In the genomic region with DNA sequence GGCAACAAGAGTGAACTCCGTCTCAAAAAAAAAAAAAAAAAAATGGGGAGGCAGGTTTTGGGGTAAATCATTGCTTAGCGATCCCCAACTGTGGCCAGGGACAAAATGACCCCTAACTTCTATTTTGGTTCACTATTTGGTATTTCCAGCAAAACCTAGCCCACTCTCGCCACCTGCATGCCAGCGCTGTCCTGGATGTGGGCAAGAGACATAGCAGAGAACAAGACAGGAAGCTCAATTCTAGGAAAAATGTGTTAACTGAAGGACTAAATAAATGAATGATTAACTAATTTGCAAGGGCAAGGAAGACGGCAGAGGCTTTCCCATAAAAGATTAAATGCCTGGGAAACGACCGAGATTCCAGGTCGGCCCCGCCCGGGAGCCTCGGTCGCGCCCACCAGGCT, we compare ENCODE assay signal across 8 cellular contexts. TPM values are rescaled to one million over a fixed set of nuclear protein-coding genes. Genes with fewer than 3 reads are reported as not detected.
DNase-seq lines count a peak whose midpoint lies in the region; ATAC-seq, FAIRE-seq and TF ChIP-seq lines count a peak whose summit lies in the region.

No MANE protein-coding gene starts in this region.

- no peak for DNase-seq in astrocyte of the spinal cord (ENCODE audit: low read depth, low spot score)
- DNase-seq in HepG2 (ENCODE audit: low spot score): no peak
- DNase-seq in transverse colon: no peak
- no peak for DNase-seq in GOT3 (lab: John Stamatoyannopoulos, UW)

- BruUV-seq in HepG2 (replicated peaks; lab: Mats Ljungman, UMichigan): TSS peak; percentile 74

- 8% methylated on average over 13 of the region's 13 CpGs for WGBS in HepG2 (ENCODE audit: low lambda C conversion rate)
- WGBS in transverse colon (ENCODE audit: low coverage in 1 of 2), 2 donors: 3 to 7% methylated on average over 5 to 13 of the region's 13 CpGs

- H3K27me3 ChIP-seq in BLaER1 treated with 17β-estradiol and CSF1 and Interleukin-3, amounts not matched to agents 10 nM and 100 nM: no peaks in the 10 kb centered on the region
- H3K27me3 ChIP-seq in HepG2 (ENCODE audit: control insufficient read depth in 1 of 2, insufficient read depth in 2 of 2, low read length in 2 of 2): no peaks in the 10 kb centered on the region; a peak in 2 of 5 replicates
- no peaks in the 10 kb centered on the region for H3K27me3 ChIP-seq in transverse colon

- peaks cover 0 to 24% (median 0%) of the 10 kb centered on the region in 11 experiments; a peak in 6 of 22 replicates for H3K36me3 ChIP-seq in BLaER1 treated with 17β-estradiol and CSF1 and Interleukin-3, amounts not matched to agents 10 nM and 100 nM
- H3K36me3 ChIP-seq in HepG2 (replicated peaks in 1 of 2; ENCODE audit: control insufficient read depth in 1 of 2, insufficient read depth in 2 of 2, low read length in 2 of 2) (0 out of 5 replicates have a peak, but pooled peaks cover 0 to 2% of the 10 kb centered on the region in 2 experiments), transverse colon (no peaks in the 10 kb centered on the region)

- peak overlapping the region; percentile 1 for H2AFZ ChIP-seq in HepG2 (ENCODE audit: low read length)

- ATAC-seq in HG02840 (IDR thresholded peaks at IDR 0.05; ENCODE audit: low FRiP score, unreplicated experiment): peak; percentile 6
- peak; percentile 24 for ATAC-seq in HepG2
- ATAC-seq in GM21390 (IDR thresholded peaks at IDR 0.05; ENCODE audit: unreplicated experiment): no peak
- no peak for ATAC-seq in GM18873 (IDR thresholded peaks at IDR 0.05; ENCODE audit: low FRiP score, unreplicated experiment)

- no peak for TF ChIP-seq POLR2A in HepG2 (IDR thresholded peaks at IDR 0.05; ENCODE audit: insufficient read depth in 1 of 2, low read depth in 2 of 2, low read length in 2 of 2)
- TF ChIP-seq POLR2A in transverse colon (IDR thresholded peaks at IDR 0.05): no peak

- intact Hi-C loops in HepG2 (cut with micrococcal nuclease; ENCODE audit: unreplicated experiment) (no loop called here), transverse colon (cut with DNase I; ENCODE audit: low total_unique reads) (no loop called here)

- H3K4me2 ChIP-seq in BLaER1 treated with 17β-estradiol and CSF1 and Interleukin-3, amounts not matched to agents 10 nM and 100 nM: peak overlapping the region; percentile 73 to 93 (median 80)
- H3K4me2 ChIP-seq in HepG2 (ENCODE audit: low read depth, low read length): peak overlapping the region; percentile 84

- peak overlapping the region; percentile 80 to 89 (median 84) for H3K9ac ChIP-seq in BLaER1 treated with 17β-estradiol and CSF1 and Interleukin-3, amounts not matched to agents 10 nM and 100 nM
- peak overlapping the region; percentile 85 for H3K9ac ChIP-seq in HepG2 (ENCODE audit: insufficient read depth, low read depth, low read length)

- H4K20me1 ChIP-seq in BLaER1 treated with 17β-estradiol and CSF1 and Interleukin-3, amounts not matched to agents 10 nM and 100 nM: no peaks in the 10 kb centered on the region
- H4K20me1 ChIP-seq in HepG2 (ENCODE audit: insufficient read depth, low read length): no peaks in the 10 kb centered on the region

- H3K9me3 ChIP-seq in BLaER1 treated with 17β-estradiol and CSF1 and Interleukin-3, amounts not matched to agents 10 nM and 100 nM (replicated peaks in 1 of 11): no peaks in the 10 kb centered on the region
- no peaks in the 10 kb centered on the region for H3K9me3 ChIP-seq in HepG2 (ENCODE audit: low read length)
- no peaks in the 10 kb centered on the region for H3K9me3 ChIP-seq in transverse colon

- POLR2A ChIA-PET in HepG2 (lab: Yijun Ruan, JAX): interaction anchor here (0.7 to 3.6 kb wide), 23 partner anchors 8 to 258 kb away, joined by 3 to 35 read pairs (median 4); a partner anchor contains a TSS

- H3K4me3 ChIP-seq in BLaER1 treated with 17β-estradiol and CSF1 and Interleukin-3, amounts not matched to agents 10 nM and 100 nM: peak overlapping the region; percentile 55 to 75 (median 65)
- H3K4me3 ChIP-seq in astrocyte of the spinal cord (ENCODE audit: low read depth, low read length) (peak overlapping the region; percentile 54), HepG2 (replicated peaks in 1 of 3; ENCODE audit: insufficient read depth in 1 of 3, low read depth in 2 of 3, low read length in 3 of 3) (peak overlapping the region; percentile 72 to 89 (median 87)), transverse colon (peak overlapping the region; percentile 50 to 94 (median 60))

- peaks cover 36 to 47% (median 42%) of the 10 kb centered on the region in 10 experiments for H3K4me1 ChIP-seq in BLaER1 treated with 17β-estradiol and CSF1 and Interleukin-3, amounts not matched to agents 10 nM and 100 nM
- H3K4me1 ChIP-seq in HepG2 (ENCODE audit: insufficient read depth, low read length) (peaks cover 43% of the 10 kb centered on the region), transverse colon (peaks cover 0 to 14% (median 8%) of the 10 kb centered on the region in 4 donors)

- TF ChIP-seq EP300 in HepG2 (IDR thresholded peaks at IDR 0.05; ENCODE audit: low read depth in 2 of 2, low read length in 2 of 2) (no peak), HepG2 (CRISPR knock-in tag; IDR thresholded peaks at IDR 0.05; ENCODE audit: borderline replicate concordance) (no peak), transverse colon (IDR thresholded peaks at IDR 0.05; ENCODE audit: low read depth) (no peak)

- CTCF ChIA-PET in HepG2 (lab: Yijun Ruan, JAX; ENCODE audit: low intra/inter-chr PET ratio, low total read pairs): no interaction called here

- FAIRE-seq in HepG2 (lab: Jason Lieb, UNC): no peak

- H3K79me2 ChIP-seq in HepG2 (ENCODE audit: insufficient read depth, low read length): no peaks in the 10 kb centered on the region

- TF ChIP-seq RAD21 in HepG2 (CRISPR knock-in tag; IDR thresholded peaks at IDR 0.05): no peak

- TF ChIP-seq CTCF in astrocyte of the spinal cord (IDR thresholded peaks at IDR 0.05; ENCODE audit: low read depth, low read length) (no peak), HepG2 (CRISPR knock-in tag; IDR thresholded peaks at IDR 0.05) (peak; percentile 10), transverse colon (IDR thresholded peaks at IDR 0.05) (no peak)

- H3K27ac ChIP-seq in BLaER1 treated with 17β-estradiol and CSF1 and Interleukin-3, amounts not matched to agents 10 nM and 100 nM: peak overlapping the region; percentile 86 to 93 (median 88)
- peak overlapping the region; percentile 90 for H3K27ac ChIP-seq in HepG2 (ENCODE audit: extremely low read length, insufficient read depth, low read length)
- H3K27ac ChIP-seq in transverse colon: peak overlapping the region; percentile 90 to 97 (median 93)

- in situ Hi-C loops in astrocyte of the spinal cord (cut with HindIII; ENCODE audit: low sequenced_read_pairs) (no loop called here), HepG2 (cut with HindIII; ENCODE audit: extremely low pct_ligation_motif_present, low pct_unique_long_range_greater_than_20kb) (loop anchor here (25.0 kb wide), 2 partner anchors 91 to 266 kb away; a partner anchor contains a TSS), transverse colon (cut with MboI; ENCODE audit: low pct_ligation_motif_present in 1 of 4, low pct_unique_long_range_greater_than_20kb in 1 of 4, low sequenced_read_pairs in 3 of 4) (loop anchor here in 3 of 4 donors (25.0 kb wide), 2 partner anchors 91 to 266 kb away; a partner anchor contains a TSS)

RNA-seq across cellular contexts. Expression of a gene that starts 0.4 kb away (rescaled TPM):
- total RNA-seq in HepG2 (2016; rRNA removed; fragmentation: Illumina TruSeq; extraction: Trizol): 9.0 and 11.0 TPM in 2 replicates
- 0.51 and 0.62 TPM in 2 replicates for total RNA-seq in HepG2 (2016; cell fraction: cytosol; rRNA removed; fragmentation: Illumina TruSeq; extraction: Trizol; ENCODE audit: low read depth)
- 8.7 and 10.9 TPM in 2 replicates for total RNA-seq in HepG2 (2016; cell fraction: insoluble cytoplasmic fraction; rRNA removed; fragmentation: Illumina TruSeq; extraction: Trizol)
- 2.2 and 2.6 TPM in 2 replicates for total RNA-seq in HepG2 (2016; cell fraction: membrane; rRNA removed; fragmentation: Illumina TruSeq; extraction: Trizol)
- total RNA-seq in HepG2 (2016; cell fraction: nucleus; rRNA removed; fragmentation: Illumina TruSeq; extraction: Trizol): 5.7 and 7.5 TPM in 2 replicates
- 18.7 and 21.1 TPM in 2 replicates for polyA plus RNA-seq in HepG2 (2011; rRNA removed)
- polyA plus RNA-seq in HepG2 (2011; cell fraction: cytosol; rRNA removed): 8.1 and 9.1 TPM in 2 replicates
- polyA plus RNA-seq in HepG2 (2011; cell fraction: nucleus; rRNA removed): 161 and 166 TPM in 2 replicates
- polyA plus RNA-seq in HepG2 (2012): 10.1 and 10.5 TPM in 2 replicates
- polyA plus RNA-seq in HepG2 (2016; cell fraction: cytosol; fragmentation: Illumina TruSeq; extraction: Trizol; ENCODE audit: low read depth): 0.82 and 1.3 TPM in 2 replicates
- 13.5 and 14.4 TPM in 2 replicates for polyA plus RNA-seq in HepG2 (2016; cell fraction: insoluble cytoplasmic fraction; fragmentation: Illumina TruSeq; extraction: Trizol; ENCODE audit: low read depth)
- 3.7 and 4.2 TPM in 2 replicates for polyA plus RNA-seq in HepG2 (2016; cell fraction: membrane; fragmentation: Illumina TruSeq; extraction: Trizol; ENCODE audit: low read depth)
- 14.6 and 14.9 TPM in 2 replicates for polyA plus RNA-seq in HepG2 (2016; cell fraction: nucleus; fragmentation: Illumina TruSeq; extraction: Trizol; ENCODE audit: insufficient read depth, low read depth)
- 14.5 and 30.0 TPM in 2 replicates for polyA minus RNA-seq in HepG2 (2011; rRNA and poly(A)+ RNA removed; ENCODE audit: low replicate concordance)
- polyA minus RNA-seq in HepG2 (2011; cell fraction: cytosol; rRNA and poly(A)+ RNA removed): 9.4 and 10.9 TPM in 2 replicates
- 8.9 and 11.8 TPM in 2 replicates for polyA minus RNA-seq in HepG2 (2011; cell fraction: nucleus; rRNA and poly(A)+ RNA removed)
- total RNA-seq in transverse colon: 1 to 10 TPM in 3 of 4 donors, not detected in 1; 2.6 to 7.5 (median 5.7) TPM

RNA-seq across cellular contexts. Expression of a gene that starts 6.4 kb away (rescaled TPM):
- total RNA-seq in HepG2 (2016; rRNA removed; fragmentation: Illumina TruSeq; extraction: Trizol): 32.5 and 35.3 TPM in 2 replicates
- total RNA-seq in HepG2 (2016; cell fraction: cytosol; rRNA removed; fragmentation: Illumina TruSeq; extraction: Trizol; ENCODE audit: low read depth): 12.9 and 16.7 TPM in 2 replicates
- total RNA-seq in HepG2 (2016; cell fraction: insoluble cytoplasmic fraction; rRNA removed; fragmentation: Illumina TruSeq; extraction: Trizol): 33.2 and 38.6 TPM in 2 replicates
- total RNA-seq in HepG2 (2016; cell fraction: membrane; rRNA removed; fragmentation: Illumina TruSeq; extraction: Trizol): 16.9 and 22.1 TPM in 2 replicates
- 22.8 and 23.3 TPM in 2 replicates for total RNA-seq in HepG2 (2016; cell fraction: nucleus; rRNA removed; fragmentation: Illumina TruSeq; extraction: Trizol)
- 59.0 and 59.2 TPM in 2 replicates for polyA plus RNA-seq in HepG2 (2011; rRNA removed)
- polyA plus RNA-seq in HepG2 (2011; cell fraction: cytosol; rRNA removed): 37.6 and 44.9 TPM in 2 replicates
- 201 and 205 TPM in 2 replicates for polyA plus RNA-seq in HepG2 (2011; cell fraction: nucleus; rRNA removed)
- 19.8 and 30.2 TPM in 2 replicates for polyA plus RNA-seq in HepG2 (2012)
- 8.3 and 9.4 TPM in 2 replicates for polyA plus RNA-seq in HepG2 (2016; cell fraction: cytosol; fragmentation: Illumina TruSeq; extraction: Trizol; ENCODE audit: low read depth)
- 36.2 and 36.3 TPM in 2 replicates for polyA plus RNA-seq in HepG2 (2016; cell fraction: insoluble cytoplasmic fraction; fragmentation: Illumina TruSeq; extraction: Trizol; ENCODE audit: low read depth)
- 14.7 and 18.6 TPM in 2 replicates for polyA plus RNA-seq in HepG2 (2016; cell fraction: membrane; fragmentation: Illumina TruSeq; extraction: Trizol; ENCODE audit: low read depth)
- polyA plus RNA-seq in HepG2 (2016; cell fraction: nucleus; fragmentation: Illumina TruSeq; extraction: Trizol; ENCODE audit: insufficient read depth, low read depth): 57.5 and 61.4 TPM in 2 replicates
- polyA minus RNA-seq in HepG2 (2011; rRNA and poly(A)+ RNA removed; ENCODE audit: low replicate concordance): 0.72 and 63.8 TPM in 2 replicates
- polyA minus RNA-seq in HepG2 (2011; cell fraction: cytosol; rRNA and poly(A)+ RNA removed): 17.1 and 17.9 TPM in 2 replicates
- polyA minus RNA-seq in HepG2 (2011; cell fraction: nucleus; rRNA and poly(A)+ RNA removed): 21.5 and 23.1 TPM in 2 replicates
- 10 to 100 TPM; 13.5 to 58.3 (median 20.3) TPM for total RNA-seq in transverse colon

RNA-seq across cellular contexts. Expression of a gene that starts 16.5 kb away (rescaled TPM):
- total RNA-seq in HepG2 (2016; rRNA removed; fragmentation: Illumina TruSeq; extraction: Trizol) (6.7 and 8.3 TPM in 2 replicates), transverse colon (10 to 100 TPM in 3 of 4 donors, 1 to 10 TPM in 1; 7.8 to 59.8 (median 38.6) TPM)
- total RNA-seq in HepG2 (2016; cell fraction: cytosol; rRNA removed; fragmentation: Illumina TruSeq; extraction: Trizol; ENCODE audit: low read depth): 3.9 and 5.0 TPM in 2 replicates
- 7.2 and 7.8 TPM in 2 replicates for total RNA-seq in HepG2 (2016; cell fraction: insoluble cytoplasmic fraction; rRNA removed; fragmentation: Illumina TruSeq; extraction: Trizol)
- 10.0 and 10.7 TPM in 2 replicates for total RNA-seq in HepG2 (2016; cell fraction: membrane; rRNA removed; fragmentation: Illumina TruSeq; extraction: Trizol)
- total RNA-seq in HepG2 (2016; cell fraction: nucleus; rRNA removed; fragmentation: Illumina TruSeq; extraction: Trizol): 5.5 and 6.8 TPM in 2 replicates
- polyA plus RNA-seq in HepG2 (2011; rRNA removed): 13.2 and 14.0 TPM in 2 replicates
- 11.5 and 14.0 TPM in 2 replicates for polyA plus RNA-seq in HepG2 (2011; cell fraction: cytosol; rRNA removed)
- 8.3 and 12.0 TPM in 2 replicates for polyA plus RNA-seq in HepG2 (2011; cell fraction: nucleus; rRNA removed)
- polyA plus RNA-seq in HepG2 (2012): 6.6 and 7.1 TPM in 2 replicates
- polyA plus RNA-seq in HepG2 (2016; cell fraction: cytosol; fragmentation: Illumina TruSeq; extraction: Trizol; ENCODE audit: low read depth): 6.2 and 6.7 TPM in 2 replicates
- 10.5 and 11.0 TPM in 2 replicates for polyA plus RNA-seq in HepG2 (2016; cell fraction: insoluble cytoplasmic fraction; fragmentation: Illumina TruSeq; extraction: Trizol; ENCODE audit: low read depth)
- polyA plus RNA-seq in HepG2 (2016; cell fraction: membrane; fragmentation: Illumina TruSeq; extraction: Trizol; ENCODE audit: low read depth): 11.6 and 12.6 TPM in 2 replicates
- polyA plus RNA-seq in HepG2 (2016; cell fraction: nucleus; fragmentation: Illumina TruSeq; extraction: Trizol; ENCODE audit: insufficient read depth, low read depth): 15.5 and 16.4 TPM in 2 replicates
- 21.6 and 54.5 TPM in 2 replicates for polyA minus RNA-seq in HepG2 (2011; rRNA and poly(A)+ RNA removed; ENCODE audit: low replicate concordance)
- polyA minus RNA-seq in HepG2 (2011; cell fraction: cytosol; rRNA and poly(A)+ RNA removed): 3.4 and 4.5 TPM in 2 replicates
- 11.6 and 15.8 TPM in 2 replicates for polyA minus RNA-seq in HepG2 (2011; cell fraction: nucleus; rRNA and poly(A)+ RNA removed)

RNA-seq across cellular contexts. Expression of a gene that starts 16.9 kb away (rescaled TPM):
- total RNA-seq in HepG2 (2016; rRNA removed; fragmentation: Illumina TruSeq; extraction: Trizol) (177 and 258 TPM in 2 replicates), transverse colon (100 to 1,000 TPM; 302 to 526 (median 401) TPM)
- 50.5 and 58.1 TPM in 2 replicates for total RNA-seq in HepG2 (2016; cell fraction: cytosol; rRNA removed; fragmentation: Illumina TruSeq; extraction: Trizol; ENCODE audit: low read depth)
- 183 and 252 TPM in 2 replicates for total RNA-seq in HepG2 (2016; cell fraction: insoluble cytoplasmic fraction; rRNA removed; fragmentation: Illumina TruSeq; extraction: Trizol)
- total RNA-seq in HepG2 (2016; cell fraction: membrane; rRNA removed; fragmentation: Illumina TruSeq; extraction: Trizol): 129 and 135 TPM in 2 replicates
- total RNA-seq in HepG2 (2016; cell fraction: nucleus; rRNA removed; fragmentation: Illumina TruSeq; extraction: Trizol): 83.6 and 89.9 TPM in 2 replicates
- polyA plus RNA-seq in HepG2 (2011; rRNA removed): 117 and 131 TPM in 2 replicates
- polyA plus RNA-seq in HepG2 (2011; cell fraction: cytosol; rRNA removed): 162 and 178 TPM in 2 replicates
- 76.7 and 78.5 TPM in 2 replicates for polyA plus RNA-seq in HepG2 (2011; cell fraction: nucleus; rRNA removed)
- 241 and 267 TPM in 2 replicates for polyA plus RNA-seq in HepG2 (2012)
- 79.3 and 88.5 TPM in 2 replicates for polyA plus RNA-seq in HepG2 (2016; cell fraction: cytosol; fragmentation: Illumina TruSeq; extraction: Trizol; ENCODE audit: low read depth)
- 399 and 414 TPM in 2 replicates for polyA plus RNA-seq in HepG2 (2016; cell fraction: insoluble cytoplasmic fraction; fragmentation: Illumina TruSeq; extraction: Trizol; ENCODE audit: low read depth)
- polyA plus RNA-seq in HepG2 (2016; cell fraction: membrane; fragmentation: Illumina TruSeq; extraction: Trizol; ENCODE audit: low read depth): 155 and 170 TPM in 2 replicates
- polyA plus RNA-seq in HepG2 (2016; cell fraction: nucleus; fragmentation: Illumina TruSeq; extraction: Trizol; ENCODE audit: insufficient read depth, low read depth): 173 and 175 TPM in 2 replicates
- polyA minus RNA-seq in HepG2 (2011; rRNA and poly(A)+ RNA removed; ENCODE audit: low replicate concordance): 235 and 368 TPM in 2 replicates
- polyA minus RNA-seq in HepG2 (2011; cell fraction: cytosol; rRNA and poly(A)+ RNA removed): 201 and 223 TPM in 2 replicates
- polyA minus RNA-seq in HepG2 (2011; cell fraction: nucleus; rRNA and poly(A)+ RNA removed): 42.7 and 56.9 TPM in 2 replicates

RNA-seq across cellular contexts. Expression of a gene that starts 41.4 kb away (rescaled TPM):
- total RNA-seq in HepG2 (2016; rRNA removed; fragmentation: Illumina TruSeq; extraction: Trizol): 26.0 and 50.4 TPM in 2 replicates
- total RNA-seq in HepG2 (2016; cell fraction: cytosol; rRNA removed; fragmentation: Illumina TruSeq; extraction: Trizol; ENCODE audit: low read depth): 7.6 and 8.6 TPM in 2 replicates
- total RNA-seq in HepG2 (2016; cell fraction: insoluble cytoplasmic fraction; rRNA removed; fragmentation: Illumina TruSeq; extraction: Trizol): 23.1 and 46.3 TPM in 2 replicates
- 16.0 and 18.5 TPM in 2 replicates for total RNA-seq in HepG2 (2016; cell fraction: membrane; rRNA removed; fragmentation: Illumina TruSeq; extraction: Trizol)
- 65.8 and 74.0 TPM in 2 replicates for total RNA-seq in HepG2 (2016; cell fraction: nucleus; rRNA removed; fragmentation: Illumina TruSeq; extraction: Trizol)
- 47.3 and 49.4 TPM in 2 replicates for polyA plus RNA-seq in HepG2 (2011; rRNA removed)
- 28.9 and 29.7 TPM in 2 replicates for polyA plus RNA-seq in HepG2 (2011; cell fraction: cytosol; rRNA removed)
- 24.1 and 25.2 TPM in 2 replicates for polyA plus RNA-seq in HepG2 (2011; cell fraction: nucleus; rRNA removed)
- 16.5 and 18.8 TPM in 2 replicates for polyA plus RNA-seq in HepG2 (2012)
- polyA plus RNA-seq in HepG2 (2016; cell fraction: cytosol; fragmentation: Illumina TruSeq; extraction: Trizol; ENCODE audit: low read depth): 3.2 and 3.4 TPM in 2 replicates
- polyA plus RNA-seq in HepG2 (2016; cell fraction: insoluble cytoplasmic fraction; fragmentation: Illumina TruSeq; extraction: Trizol; ENCODE audit: low read depth): 25.3 and 29.2 TPM in 2 replicates
- 8.3 and 8.4 TPM in 2 replicates for polyA plus RNA-seq in HepG2 (2016; cell fraction: membrane; fragmentation: Illumina TruSeq; extraction: Trizol; ENCODE audit: low read depth)
- 93.4 and 97.1 TPM in 2 replicates for polyA plus RNA-seq in HepG2 (2016; cell fraction: nucleus; fragmentation: Illumina TruSeq; extraction: Trizol; ENCODE audit: insufficient read depth, low read depth)
- polyA minus RNA-seq in HepG2 (2011; rRNA and poly(A)+ RNA removed; ENCODE audit: low replicate concordance): 198 and 220 TPM in 2 replicates
- polyA minus RNA-seq in HepG2 (2011; cell fraction: cytosol; rRNA and poly(A)+ RNA removed): 39.7 and 54.7 TPM in 2 replicates
- 16.2 and 17.4 TPM in 2 replicates for polyA minus RNA-seq in HepG2 (2011; cell fraction: nucleus; rRNA and poly(A)+ RNA removed)
- total RNA-seq in transverse colon: 10 to 100 TPM; 53.7 to 90.1 (median 55.7) TPM

Comparison
In these comparisons a context has a peak if more than half of its experiments do, and no peak if none do; other contexts are left out.
1. ATAC-seq: peak in HG02840 (single experiment) and HepG2 (single experiment); none in GM21390 (single experiment) and GM18873 (single experiment).
2. Peak in every context shown above with its lines, with median percentiles within 50 percentile points of each other: H3K27ac ChIP-seq and H3K4me3 ChIP-seq.